Comparison of ENCODE assay signal across 15 cellular contexts in genomic region chr1:156673387-156674121, GRCh38. TPM values are rescaled to one million over a fixed set of nuclear protein-coding genes. Genes with fewer than 3 reads are reported as not detected.
DNase-seq lines count a peak whose midpoint lies in the region; ATAC-seq, FAIRE-seq and TF ChIP-seq lines count a peak whose summit lies in the region.
"Had no signal": no experiment of that assay in that cellular context is flagged by ENCODE, and none has a peak within 500 bp of the region (broad histone marks: within the 10 kb centered on the region; RNA-seq: fewer than 3 reads in every experiment).

No MANE protein-coding gene starts in this region.

- TF ChIP-seq CTCF in HEK293 (tag by site-specific recombination; IDR thresholded peaks at IDR 0.05) (no peak), astrocyte (IDR thresholded peaks at IDR 0.05; ENCODE audit: insufficient read depth, low read depth, low read length) (no peak), progenitor cell of endocrine pancreas (IDR thresholded peaks at IDR 0.05; ENCODE audit: unreplicated experiment) (no peak), A673 (conservative IDR thresholded peaks at IDR 0.05; ENCODE audit: low read depth, low read length) (no peak), tibial artery (IDR thresholded peaks at IDR 0.05) (no peak)

- H3K27ac Mint-ChIP-seq in astrocyte (ENCODE audit: unreplicated experiment) (peak overlapping the region; percentile 81), progenitor cell of endocrine pancreas (peak overlapping the region; percentile 62)
- H3K27ac Mint-ChIP-seq: CD4-positive, CD25-positive, alpha-beta regulatory T cell; memory B cell had no signal

- H4K20me1 ChIP-seq in astrocyte (ENCODE audit: insufficient read depth, low read length), result peaks cover 33% of the 10 kb centered on the region

- WGBS in iPS DF 6.9 (ENCODE audit: insufficient coverage, insufficient read length), result no CpG with 5 or more reads among the region's 8 CpGs

- H3K9me3 ChIP-seq in HEK293 (ENCODE audit: control insufficient read depth, insufficient read depth, low read depth, low read length) (no peaks in the 10 kb centered on the region), astrocyte (ENCODE audit: insufficient read depth, low read depth, low read length) (no peaks in the 10 kb centered on the region), iPS DF 6.9 (ENCODE audit: control insufficient read depth, insufficient read depth, low read length) (no peaks in the 10 kb centered on the region), A673 (ENCODE audit: low read depth, low read length, poor library complexity, severe bottlenecking) (no peaks in the 10 kb centered on the region), tibial artery (no peaks in the 10 kb centered on the region)
- H3K9me3 ChIP-seq: thyroid gland had no signal

- H2AFZ ChIP-seq in astrocyte (ENCODE audit: low read depth, low read length), result peak overlapping the region; percentile 5

- H3K27ac ChIP-seq in HEK293 (ENCODE audit: extremely low read depth, low read depth, low read length), result no peak overlapping the region
- H3K27ac ChIP-seq in astrocyte (ENCODE audit: low read depth, low read length), result peak overlapping the region; percentile 47
- H3K27ac ChIP-seq in iPS DF 6.9 (ENCODE audit: low read length), result no peak overlapping the region
- no peak overlapping the region for H3K27ac ChIP-seq in A673 (ENCODE audit: low read depth, low read length, poor library complexity, severe bottlenecking)
- H3K27ac ChIP-seq in tibial artery, result no peak overlapping the region
- H3K27ac ChIP-seq: thyroid gland had no signal

- peak overlapping the region; percentile 97 for H3K4me2 ChIP-seq in astrocyte (ENCODE audit: low read length)

- intact Hi-C loops in A673 (cut with micrococcal nuclease; ENCODE audit: unreplicated experiment), result no loop called here
- intact Hi-C loops in tibial artery (cut with DNase I; ENCODE audit: low total_unique reads), result loop anchor here (5.0 kb wide), 1 partner anchor 51 kb away; no protein-coding TSS in a partner anchor

- H3K36me3 ChIP-seq in HEK293 (ENCODE audit: control insufficient read depth in 2 of 2, insufficient read depth in 1 of 2, low read length in 2 of 2) (peaks cover 0 to 16% of the 10 kb centered on the region in 2 experiments; a peak in 1 of 3 replicates), astrocyte (ENCODE audit: insufficient read depth, low read length) (peaks cover 17% of the 10 kb centered on the region), iPS DF 6.9 (ENCODE audit: control insufficient read depth, insufficient read depth, low read length) (peaks cover 8% of the 10 kb centered on the region; the same call in 1 of the 2 replicates), A673 (ENCODE audit: insufficient read depth, low read length, poor library complexity, severe bottlenecking) (no peaks in the 10 kb centered on the region), tibial artery (peaks cover 0 to 13% (median 0%) of the 10 kb centered on the region in 3 donors)
- H3K36me3 ChIP-seq: thyroid gland had no signal

- POLR2A ChIA-PET in HEK293 (lab: Yijun Ruan, JAX) (interaction anchor here (1.1 to 1.7 kb wide), 2 partner anchors 9 to 12 kb away, joined by 4 to 7 read pairs; no protein-coding TSS in a partner anchor), A673 (lab: Charles Lee; ENCODE audit: low non-redundant PET) (no interaction called here)

- BruUV-seq in A673 (replicated peaks; lab: Mats Ljungman, UMichigan), result no TSS peak

- H3K27me3 Mint-ChIP-seq in astrocyte (ENCODE audit: low read depth, unreplicated experiment) (peaks cover 2% of the 10 kb centered on the region), progenitor cell of endocrine pancreas (peaks cover 64% of the 10 kb centered on the region)

- peaks cover 43% of the 10 kb centered on the region for H3K79me2 ChIP-seq in astrocyte (ENCODE audit: insufficient read depth, low read length)

- H3K4me3 ChIP-seq in HEK293 (ENCODE audit: low read depth, low read length) (no peak overlapping the region), astrocyte (ENCODE audit: insufficient read depth, low read depth, low read length) (peak overlapping the region; percentile 35), iPS DF 6.9 (ENCODE audit: low read length) (no peak overlapping the region), A673 (ENCODE audit: low read depth, low read length, poor library complexity, severe bottlenecking) (no peak overlapping the region), tibial artery (no peak overlapping the region)
- H3K4me3 ChIP-seq: thyroid gland had no signal

- H3K9me3 Mint-ChIP-seq in astrocyte (ENCODE audit: unreplicated experiment) (no peaks in the 10 kb centered on the region), progenitor cell of endocrine pancreas (ENCODE audit: low read depth) (no peaks in the 10 kb centered on the region)
- H3K9me3 Mint-ChIP-seq: CD4-positive, CD25-positive, alpha-beta regulatory T cell; memory B cell had no signal

- H3K36me3 Mint-ChIP-seq in astrocyte (ENCODE audit: low read depth, unreplicated experiment), result peaks cover 23% of the 10 kb centered on the region
- peaks cover 6% of the 10 kb centered on the region for H3K36me3 Mint-ChIP-seq in progenitor cell of endocrine pancreas (ENCODE audit: insufficient read depth)
- H3K36me3 Mint-ChIP-seq: CD4-positive, CD25-positive, alpha-beta regulatory T cell; memory B cell had no signal

- ATAC-seq in GM19023 (IDR thresholded peaks at IDR 0.05; ENCODE audit: unreplicated experiment), result no peak

- CTCF ChIA-PET in HEK293 (lab: Yijun Ruan, JAX) (interaction anchor here (0.6 to 21.1 kb wide), 7 partner anchors 12 to 91 kb away, joined by 3 to 564 read pairs (median 9); no protein-coding TSS in a partner anchor), A673 (lab: Charles Lee) (no interaction called here)

- no peak for FAIRE-seq in astrocyte (lab: Jason Lieb, UNC)
- FAIRE-seq: GM12891 had no signal

- peak overlapping the region; percentile 90 for H3K4me3 Mint-ChIP-seq in astrocyte (ENCODE audit: unreplicated experiment)
- H3K4me3 Mint-ChIP-seq in progenitor cell of endocrine pancreas (ENCODE audit: low read depth), result no peak overlapping the region
- H3K4me3 Mint-ChIP-seq: CD4-positive, CD25-positive, alpha-beta regulatory T cell; memory B cell had no signal

- DNase-seq in astrocyte (ENCODE audit: low read depth), result no peak
- DNase-seq in iPS DF 6.9 (ENCODE audit: low read depth, low spot score), result peak; percentile 97
- no peak for DNase-seq in progenitor cell of endocrine pancreas (ENCODE audit: low spot score, unreplicated experiment)
- DNase-seq in A673 (ENCODE audit: low spot score), result no peak
- DNase-seq in tibial artery, result no peak
- DNase-seq in NCI-H510A (lab: John Stamatoyannopoulos, UW), result no peak
- DNase-seq: activated effector memory CD4-positive, alpha-beta T cell treated with anti-CD3 and anti-CD28 coated beads, Interleukin-2, amount 50 U/mL, for 16 hours; CD4-positive, CD25-positive, alpha-beta regulatory T cell; NCI-H774; stimulated activated CD4-positive, alpha-beta T cell treated with anti-CD3 and anti-CD28 coated beads, Interleukin-2, amount 100 ng/mL, for 24 hours; thyroid gland had no signal

- H3K27me3 ChIP-seq in astrocyte (ENCODE audit: insufficient read depth, low read length) (no peaks in the 10 kb centered on the region), iPS DF 6.9 (ENCODE audit: control insufficient read depth, insufficient read depth, low read length) (no peaks in the 10 kb centered on the region), A673 (replicated peaks; ENCODE audit: insufficient read depth, low read depth, low read length, poor library complexity) (peaks cover 37% of the 10 kb centered on the region), tibial artery (peaks cover 0 to 15% of the 10 kb centered on the region in 2 donors)

- no peaks in the 10 kb centered on the region for H3K4me1 ChIP-seq in HEK293 (ENCODE audit: control insufficient read depth, insufficient read depth, low read length)
- peaks cover 40% of the 10 kb centered on the region for H3K4me1 ChIP-seq in astrocyte (ENCODE audit: insufficient read depth, low read length)
- peaks cover 43% of the 10 kb centered on the region for H3K4me1 ChIP-seq in iPS DF 6.9 (ENCODE audit: control insufficient read depth, insufficient read depth, low read length)
- H3K4me1 ChIP-seq in A673 (ENCODE audit: insufficient read depth, low read length, poor library complexity, severe bottlenecking), result peaks cover 13% of the 10 kb centered on the region
- H3K4me1 ChIP-seq in tibial artery, result peaks cover 0 to 54% (median 31%) of the 10 kb centered on the region in 4 donors

- peaks cover 50% of the 10 kb centered on the region for H3K4me1 Mint-ChIP-seq in astrocyte (ENCODE audit: low read depth, unreplicated experiment)
- H3K4me1 Mint-ChIP-seq in progenitor cell of endocrine pancreas (ENCODE audit: low read depth), result peaks cover 12% of the 10 kb centered on the region

- peak overlapping the region; percentile 77 for H3K9ac ChIP-seq in astrocyte (ENCODE audit: low read length)

TF ChIP-seq in HEK293, 187 proteins besides CTCF, POLR2A, EP300 and RAD21 (continues in another document):
- TF ChIP-seq ZNF354C (tag by site-specific recombination; IDR thresholded peaks at IDR 0.05; ENCODE audit: borderline replicate concordance, low read depth) (no peak), ZNF629 (tag by site-specific recombination; IDR thresholded peaks at IDR 0.05) (peak; percentile 69), ZNF76 (tag by site-specific recombination; IDR thresholded peaks at IDR 0.05; ENCODE audit: borderline replicate concordance, low read depth) (no peak), ZNF654 (tag by site-specific recombination; IDR thresholded peaks at IDR 0.05; ENCODE audit: low read depth) (no peak)
- TF ChIP-seq, protein P1, sequence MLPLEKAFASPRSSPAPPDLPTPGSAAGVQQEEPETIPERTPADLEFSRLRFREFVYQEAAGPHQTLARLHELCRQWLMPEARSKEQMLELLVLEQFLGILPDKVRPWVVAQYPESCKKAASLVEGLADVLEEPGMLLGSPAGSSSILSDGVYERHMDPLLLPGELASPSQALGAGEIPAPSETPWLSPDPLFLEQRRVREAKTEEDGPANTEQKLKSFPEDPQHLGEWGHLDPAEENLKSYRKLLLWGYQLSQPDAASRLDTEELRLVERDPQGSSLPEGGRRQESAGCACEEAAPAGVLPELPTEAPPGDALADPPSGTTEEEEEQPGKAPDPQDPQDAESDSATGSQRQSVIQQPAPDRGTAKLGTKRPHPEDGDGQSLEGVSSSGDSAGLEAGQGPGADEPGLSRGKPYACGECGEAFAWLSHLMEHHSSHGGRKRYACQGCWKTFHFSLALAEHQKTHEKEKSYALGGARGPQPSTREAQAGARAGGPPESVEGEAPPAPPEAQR (tag by site-specific recombination; IDR thresholded peaks at IDR 0.05), result no peak

RNA-seq across cellular contexts. Expression of gene NES, which starts 3.7 kb away (rescaled TPM):
- total RNA-seq in astrocyte, result 280 and 310 TPM in 2 replicates
- 33.9 and 39.2 TPM in 2 replicates for total RNA-seq in progenitor cell of endocrine pancreas
- 8.7 and 12.3 TPM in 2 replicates for total RNA-seq in A673 (2021)

RNA-seq across cellular contexts. Expression of gene BCAN, which starts 31.6 kb away (rescaled TPM):
- total RNA-seq in astrocyte (0.29 and 0.41 TPM in 2 replicates), progenitor cell of endocrine pancreas (not detected in 2 replicates), A673 (2021) (not detected in 2 replicates)
- total RNA-seq: CD4-positive, CD25-positive, alpha-beta regulatory T cell had no signal

RNA-seq across cellular contexts. Expression of gene CRABP2, which starts 31.8 kb away (rescaled TPM):
- total RNA-seq in astrocyte (278 and 339 TPM in 2 replicates), progenitor cell of endocrine pancreas (70.4 and 125 TPM in 2 replicates), A673 (2021) (1.1 and 4.0 TPM in 2 replicates)

RNA-seq across cellular contexts. Expression of gene HAPLN2, which starts 54.3 kb away (rescaled TPM):
- total RNA-seq in astrocyte (not detected in 2 replicates), progenitor cell of endocrine pancreas (0.38 and 0.93 TPM in 2 replicates), A673 (2021) (not detected in 2 replicates)
- total RNA-seq: CD4-positive, CD25-positive, alpha-beta regulatory T cell had no signal

RNA-seq across cellular contexts. Expression of gene METTL25B, which starts 54.7 kb away (rescaled TPM):
- total RNA-seq in astrocyte, result 9.9 and 11.1 TPM in 2 replicates
- total RNA-seq in progenitor cell of endocrine pancreas, result 40.0 and 42.4 TPM in 2 replicates
- total RNA-seq in A673 (2021), result 20.2 TPM in 2 replicates

Comparison
In these comparisons a context has a peak if more than half of its experiments do, and no peak if none do; other contexts are left out.
1. RNA of gene CRABP2, which starts 31.8 kb away (total RNA-seq): 278 to 339 TPM in astrocyte and 70.4 to 125 TPM in progenitor cell of endocrine pancreas; 1.1 to 4.0 TPM in A673; every median in the first group is over 10 times any median in the second.